Comparison of ENCODE assay signal across 1 cellular context in the genomic region with DNA sequence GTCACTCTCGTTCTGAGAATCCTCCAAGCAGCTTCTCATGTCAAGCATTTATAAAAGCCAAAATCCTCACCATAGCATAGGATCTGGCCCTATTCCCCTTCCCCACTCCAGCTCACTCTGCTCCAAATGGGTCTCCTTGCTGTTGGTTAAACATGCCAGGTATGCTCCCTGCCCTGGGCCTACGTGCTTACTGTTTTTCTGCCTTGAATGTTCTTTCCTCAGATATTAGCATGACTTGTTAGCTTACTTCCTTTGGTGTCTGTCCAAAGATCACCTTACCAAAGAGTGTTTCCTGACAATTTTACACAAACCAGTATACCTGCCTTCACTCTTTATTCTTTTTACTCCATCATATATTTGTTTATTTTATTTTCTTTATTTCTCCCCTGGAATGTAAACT.
TF ChIP-seq lines count a peak whose summit lies in the region.

No MANE protein-coding gene starts in this region.

TF ChIP-seq in HepG2, 621 proteins besides CTCF, POLR2A, EP300 and RAD21:
- TF ChIP-seq MEIS1 (CRISPR knock-in tag; IDR thresholded peaks at IDR 0.05; ENCODE audit: borderline replicate concordance): no peak
- TF ChIP-seq ZNF446 (CRISPR knock-in tag; IDR thresholded peaks at IDR 0.05): no peak
- no peak for TF ChIP-seq ZFP90 (CRISPR knock-in tag; IDR thresholded peaks at IDR 0.05; ENCODE audit: borderline replicate concordance)
- no peak for TF ChIP-seq MEF2D (CRISPR knock-in tag; IDR thresholded peaks at IDR 0.05)
- TF ChIP-seq ZNF850 (CRISPR knock-in tag; conservative IDR thresholded peaks at IDR 0.05): no peak
- no peak for TF ChIP-seq BHLHE40 (IDR thresholded peaks at IDR 0.05; ENCODE audit: low read length)
- TF ChIP-seq ZNF747 (CRISPR knock-in tag; IDR thresholded peaks at IDR 0.05; ENCODE audit: borderline replicate concordance): no peak
- no peak for TF ChIP-seq HNRNPK (IDR thresholded peaks at IDR 0.05; ENCODE audit: low read depth, low read length, poor library complexity, severe bottlenecking)
- TF ChIP-seq, protein P1, sequence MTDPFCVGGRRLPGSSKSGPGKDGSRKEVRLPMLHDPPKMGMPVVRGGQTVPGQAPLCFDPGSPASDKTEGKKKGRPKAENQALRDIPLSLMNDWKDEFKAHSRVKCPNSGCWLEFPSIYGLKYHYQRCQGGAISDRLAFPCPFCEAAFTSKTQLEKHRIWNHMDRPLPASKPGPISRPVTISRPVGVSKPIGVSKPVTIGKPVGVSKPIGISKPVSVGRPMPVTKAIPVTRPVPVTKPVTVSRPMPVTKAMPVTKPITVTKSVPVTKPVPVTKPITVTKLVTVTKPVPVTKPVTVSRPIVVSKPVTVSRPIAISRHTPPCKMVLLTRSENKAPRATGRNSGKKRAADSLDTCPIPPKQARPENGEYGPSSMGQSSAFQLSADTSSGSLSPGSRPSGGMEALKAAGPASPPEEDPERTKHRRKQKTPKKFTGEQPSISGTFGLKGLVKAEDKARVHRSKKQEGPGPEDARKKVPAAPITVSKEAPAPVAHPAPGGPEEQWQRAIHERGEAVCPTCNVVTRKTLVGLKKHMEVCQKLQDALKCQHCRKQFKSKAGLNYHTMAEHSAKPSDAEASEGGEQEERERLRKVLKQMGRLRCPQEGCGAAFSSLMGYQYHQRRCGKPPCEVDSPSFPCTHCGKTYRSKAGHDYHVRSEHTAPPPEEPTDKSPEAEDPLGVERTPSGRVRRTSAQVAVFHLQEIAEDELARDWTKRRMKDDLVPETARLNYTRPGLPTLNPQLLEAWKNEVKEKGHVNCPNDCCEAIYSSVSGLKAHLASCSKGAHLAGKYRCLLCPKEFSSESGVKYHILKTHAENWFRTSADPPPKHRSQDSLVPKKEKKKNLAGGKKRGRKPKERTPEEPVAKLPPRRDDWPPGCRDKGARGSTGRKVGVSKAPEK (CRISPR knock-in tag; IDR thresholded peaks at IDR 0.05; ENCODE audit: borderline replicate concordance): no peak
- no peak for TF ChIP-seq ZNF230 (CRISPR knock-in tag; IDR thresholded peaks at IDR 0.05)
- TF ChIP-seq ELF4 (CRISPR knock-in tag; IDR thresholded peaks at IDR 0.05; ENCODE audit: borderline replicate concordance): no peak
- TF ChIP-seq GATAD2A (CRISPR knock-in tag; IDR thresholded peaks at IDR 0.05): no peak
- peak; percentile 51 for TF ChIP-seq HNF4A (CRISPR knock-in tag; IDR thresholded peaks at IDR 0.05)
- no peak for TF ChIP-seq ZNF263 (CRISPR knock-in tag; IDR thresholded peaks at IDR 0.05)
- TF ChIP-seq ZBTB20 (CRISPR knock-in tag; IDR thresholded peaks at IDR 0.05; ENCODE audit: borderline replicate concordance, low read depth): no peak
- TF ChIP-seq, protein P2, sequence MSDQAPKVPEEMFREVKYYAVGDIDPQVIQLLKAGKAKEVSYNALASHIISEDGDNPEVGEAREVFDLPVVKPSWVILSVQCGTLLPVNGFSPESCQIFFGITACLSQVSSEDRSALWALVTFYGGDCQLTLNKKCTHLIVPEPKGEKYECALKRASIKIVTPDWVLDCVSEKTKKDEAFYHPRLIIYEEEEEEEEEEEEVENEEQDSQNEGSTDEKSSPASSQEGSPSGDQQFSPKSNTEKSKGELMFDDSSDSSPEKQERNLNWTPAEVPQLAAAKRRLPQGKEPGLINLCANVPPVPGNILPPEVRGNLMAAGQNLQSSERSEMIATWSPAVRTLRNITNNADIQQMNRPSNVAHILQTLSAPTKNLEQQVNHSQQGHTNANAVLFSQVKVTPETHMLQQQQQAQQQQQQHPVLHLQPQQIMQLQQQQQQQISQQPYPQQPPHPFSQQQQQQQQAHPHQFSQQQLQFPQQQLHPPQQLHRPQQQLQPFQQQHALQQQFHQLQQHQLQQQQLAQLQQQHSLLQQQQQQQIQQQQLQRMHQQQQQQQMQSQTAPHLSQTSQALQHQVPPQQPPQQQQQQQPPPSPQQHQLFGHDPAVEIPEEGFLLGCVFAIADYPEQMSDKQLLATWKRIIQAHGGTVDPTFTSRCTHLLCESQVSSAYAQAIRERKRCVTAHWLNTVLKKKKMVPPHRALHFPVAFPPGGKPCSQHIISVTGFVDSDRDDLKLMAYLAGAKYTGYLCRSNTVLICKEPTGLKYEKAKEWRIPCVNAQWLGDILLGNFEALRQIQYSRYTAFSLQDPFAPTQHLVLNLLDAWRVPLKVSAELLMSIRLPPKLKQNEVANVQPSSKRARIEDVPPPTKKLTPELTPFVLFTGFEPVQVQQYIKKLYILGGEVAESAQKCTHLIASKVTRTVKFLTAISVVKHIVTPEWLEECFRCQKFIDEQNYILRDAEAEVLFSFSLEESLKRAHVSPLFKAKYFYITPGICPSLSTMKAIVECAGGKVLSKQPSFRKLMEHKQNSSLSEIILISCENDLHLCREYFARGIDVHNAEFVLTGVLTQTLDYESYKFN (CRISPR knock-in tag; conservative IDR thresholded peaks at IDR 0.05): peak; percentile 43
- no peak for TF ChIP-seq PPARG (CRISPR knock-in tag; conservative IDR thresholded peaks at IDR 0.05)
- no peak for TF ChIP-seq MAZ (IDR thresholded peaks at IDR 0.05; ENCODE audit: borderline replicate concordance, low read depth, low read length)
- TF ChIP-seq MAZ (CRISPR knock-in tag; IDR thresholded peaks at IDR 0.05; ENCODE audit: low read depth): no peak
- TF ChIP-seq ZNF207 (IDR thresholded peaks at IDR 0.05; ENCODE audit: borderline replicate concordance): no peak
- no peak for TF ChIP-seq SOX5 (CRISPR knock-in tag; IDR thresholded peaks at IDR 0.05; ENCODE audit: borderline replicate concordance)
- no peak for TF ChIP-seq CENPX (CRISPR knock-in tag; IDR thresholded peaks at IDR 0.05)
- TF ChIP-seq, protein P3, sequence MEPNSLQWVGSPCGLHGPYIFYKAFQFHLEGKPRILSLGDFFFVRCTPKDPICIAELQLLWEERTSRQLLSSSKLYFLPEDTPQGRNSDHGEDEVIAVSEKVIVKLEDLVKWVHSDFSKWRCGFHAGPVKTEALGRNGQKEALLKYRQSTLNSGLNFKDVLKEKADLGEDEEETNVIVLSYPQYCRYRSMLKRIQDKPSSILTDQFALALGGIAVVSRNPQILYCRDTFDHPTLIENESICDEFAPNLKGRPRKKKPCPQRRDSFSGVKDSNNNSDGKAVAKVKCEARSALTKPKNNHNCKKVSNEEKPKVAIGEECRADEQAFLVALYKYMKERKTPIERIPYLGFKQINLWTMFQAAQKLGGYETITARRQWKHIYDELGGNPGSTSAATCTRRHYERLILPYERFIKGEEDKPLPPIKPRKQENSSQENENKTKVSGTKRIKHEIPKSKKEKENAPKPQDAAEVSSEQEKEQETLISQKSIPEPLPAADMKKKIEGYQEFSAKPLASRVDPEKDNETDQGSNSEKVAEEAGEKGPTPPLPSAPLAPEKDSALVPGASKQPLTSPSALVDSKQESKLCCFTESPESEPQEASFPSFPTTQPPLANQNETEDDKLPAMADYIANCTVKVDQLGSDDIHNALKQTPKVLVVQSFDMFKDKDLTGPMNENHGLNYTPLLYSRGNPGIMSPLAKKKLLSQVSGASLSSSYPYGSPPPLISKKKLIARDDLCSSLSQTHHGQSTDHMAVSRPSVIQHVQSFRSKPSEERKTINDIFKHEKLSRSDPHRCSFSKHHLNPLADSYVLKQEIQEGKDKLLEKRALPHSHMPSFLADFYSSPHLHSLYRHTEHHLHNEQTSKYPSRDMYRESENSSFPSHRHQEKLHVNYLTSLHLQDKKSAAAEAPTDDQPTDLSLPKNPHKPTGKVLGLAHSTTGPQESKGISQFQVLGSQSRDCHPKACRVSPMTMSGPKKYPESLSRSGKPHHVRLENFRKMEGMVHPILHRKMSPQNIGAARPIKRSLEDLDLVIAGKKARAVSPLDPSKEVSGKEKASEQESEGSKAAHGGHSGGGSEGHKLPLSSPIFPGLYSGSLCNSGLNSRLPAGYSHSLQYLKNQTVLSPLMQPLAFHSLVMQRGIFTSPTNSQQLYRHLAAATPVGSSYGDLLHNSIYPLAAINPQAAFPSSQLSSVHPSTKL (CRISPR knock-in tag; IDR thresholded peaks at IDR 0.05): 0 out of 2 replicates have a peak, but pooled peaks have one; percentile 22
- TF ChIP-seq KLF15 (CRISPR knock-in tag; IDR thresholded peaks at IDR 0.05; ENCODE audit: borderline replicate concordance): no peak
- TF ChIP-seq ZNF17 (CRISPR knock-in tag; IDR thresholded peaks at IDR 0.05): no peak
- no peak for TF ChIP-seq SNAPC2 (CRISPR knock-in tag; IDR thresholded peaks at IDR 0.05)
